11 cellular contexts compared by ENCODE assay signal in genomic region chr9:129994947-129995346, GRCh38. TPM values are rescaled to one million over a fixed set of nuclear protein-coding genes. Genes with fewer than 3 reads are reported as not detected.
DNase-seq lines count a peak whose midpoint lies in the region; ATAC-seq lines count a peak whose summit lies in the region.
"Had no signal": no experiment of that assay in that cellular context is flagged by ENCODE, and none has a peak within 500 bp of the region (broad histone marks: within the 10 kb centered on the region; RNA-seq: fewer than 3 reads in every experiment).

No MANE protein-coding gene starts in this region.

- intact Hi-C loops in CD4-positive, alpha-beta memory T cell (cut with micrococcal nuclease), result loop anchor here (5.0 kb wide), 1 partner anchor 42 kb away; no protein-coding TSS in a partner anchor

- ATAC-seq in T-cell (replicated peaks in 1 of 4) (no peak), GM21526 (IDR thresholded peaks at IDR 0.05; ENCODE audit: low FRiP score, unreplicated experiment) (no peak), GM19035 (IDR thresholded peaks at IDR 0.05; ENCODE audit: unreplicated experiment) (no peak), GM19351 (IDR thresholded peaks at IDR 0.05; ENCODE audit: unreplicated experiment) (no peak), HG03457 (IDR thresholded peaks at IDR 0.05; ENCODE audit: unreplicated experiment) (no peak)

- no peaks in the 10 kb centered on the region for H3K27me3 Mint-ChIP-seq in CD4-positive, alpha-beta memory T cell
- no peaks in the 10 kb centered on the region for H3K27me3 Mint-ChIP-seq in T-cell

- peaks cover 58 to 87% (median 72%) of the 10 kb centered on the region in 4 donors for H3K4me1 Mint-ChIP-seq in CD4-positive, alpha-beta memory T cell
- peaks cover 71 to 81% (median 79%) of the 10 kb centered on the region in 3 donors for H3K4me1 Mint-ChIP-seq in T-cell

- CTCF ChIA-PET in CD4-positive, alpha-beta memory T cell (lab: Charles Lee; ENCODE audit: partially characterized antibody), result interaction anchor here (1.2 to 1.5 kb wide), 2 partner anchors 31 to 53 kb away, joined by 3 to 6 read pairs; no protein-coding TSS in a partner anchor
- CTCF ChIA-PET in T-cell (lab: Charles Lee), result interaction anchor here in 1 of 2 donors (0.7 to 1.3 kb wide), 3 partner anchors 9 to 44 kb away, joined by 3 to 6 read pairs (median 3); no protein-coding TSS in a partner anchor

- peak overlapping the region; percentile 64 for H3K27ac ChIP-seq in CD4-positive, alpha-beta memory T cell (ENCODE audit: low read depth, low read length)
- H3K27ac ChIP-seq in epithelial cell of prostate (peak overlapping the region; percentile 62), skin epidermis (peak overlapping the region in 15 of 21 experiments; percentile 63 to 89 (median 79))

- H3K4me3 Mint-ChIP-seq in CD4-positive, alpha-beta memory T cell, result peak overlapping the region in 7 of 8 donors; percentile 66 to 82 (median 77)
- H3K4me3 Mint-ChIP-seq in T-cell, result peak overlapping the region; percentile 32 to 71 (median 68)

- peak overlapping the region; percentile 93 to 98 (median 96) for H3K27ac Mint-ChIP-seq in CD4-positive, alpha-beta memory T cell
- H3K27ac Mint-ChIP-seq in T-cell, result peak overlapping the region; percentile 90 to 93

- peaks cover 79% of the 10 kb centered on the region for H3K4me1 ChIP-seq in CD4-positive, alpha-beta memory T cell (ENCODE audit: insufficient read depth, low read length)

- no peaks in the 10 kb centered on the region for H3K27me3 ChIP-seq in CD4-positive, alpha-beta memory T cell (ENCODE audit: insufficient read depth, low read length)
- H3K27me3 ChIP-seq: ovary had no signal

- no peaks in the 10 kb centered on the region for H3K9me3 Mint-ChIP-seq in CD4-positive, alpha-beta memory T cell
- no peaks in the 10 kb centered on the region for H3K9me3 Mint-ChIP-seq in T-cell

- DNase-seq in CD4-positive, alpha-beta memory T cell, result peak in 1 of 5 donors; percentile 12
- DNase-seq in T-cell (no peak), epithelial cell of prostate (ENCODE audit: low read depth, low spot score) (no peak)
- DNase-seq: COR-L47, NCI-H524, ovary had no signal

- H3K36me3 ChIP-seq in CD4-positive, alpha-beta memory T cell (ENCODE audit: insufficient read depth, low read length), result peaks cover 6% of the 10 kb centered on the region
- H3K36me3 ChIP-seq: ovary had no signal

- H3K4me3 ChIP-seq in CD4-positive, alpha-beta memory T cell (ENCODE audit: low read length in 2 of 2), result no peak overlapping the region
- no peak overlapping the region for H3K4me3 ChIP-seq in skin epidermis
- H3K4me3 ChIP-seq: ovary had no signal

- H3K9me3 ChIP-seq in CD4-positive, alpha-beta memory T cell (ENCODE audit: control insufficient read depth in 1 of 2, low read length in 2 of 2), result no peaks in the 10 kb centered on the region
- H3K9me3 ChIP-seq: ovary had no signal

- H3K36me3 Mint-ChIP-seq in CD4-positive, alpha-beta memory T cell, result peaks cover 24 to 49% of the 10 kb centered on the region in 2 donors
- H3K36me3 Mint-ChIP-seq in T-cell, result peaks cover 22% of the 10 kb centered on the region

- POLR2A ChIA-PET in CD4-positive, alpha-beta memory T cell (lab: Charles Lee; ENCODE audit: partially characterized antibody), result interaction anchor here (0.7 to 3.6 kb wide), 13 partner anchors 13 to 160 kb away, joined by 3 to 21 read pairs (median 6); partner anchors contain the start of genes C9orf78, FNBP1 and USP20
- POLR2A ChIA-PET in T-cell (lab: Charles Lee), result interaction anchor here (0.6 to 0.9 kb wide), 4 partner anchors 10 to 22 kb away, joined by 3 to 4 read pairs (median 4); no protein-coding TSS in a partner anchor

RNA-seq across cellular contexts. Expression of gene FNBP1, which starts 48.0 kb away (rescaled TPM):
- total RNA-seq in CD4-positive, alpha-beta memory T cell, result 100 to 1,000 TPM; 197 to 202 TPM
- polyA plus RNA-seq in CD4-positive, alpha-beta memory T cell, result 100 to 1,000 TPM; 143 to 165 TPM
- 100 to 1,000 TPM; 166 to 211 (median 182) TPM for total RNA-seq in T-cell

RNA-seq across cellular contexts. Expression of gene GPR107, which starts 58.8 kb away (rescaled TPM):
- 10 to 100 TPM; 23.8 to 24.4 TPM for total RNA-seq in CD4-positive, alpha-beta memory T cell
- 1 to 10 TPM; 2.2 to 3.3 TPM for polyA plus RNA-seq in CD4-positive, alpha-beta memory T cell
- total RNA-seq in T-cell, result 10 to 100 TPM; 21.3 to 29.1 (median 22.1) TPM
